In the genomic region with DNA sequence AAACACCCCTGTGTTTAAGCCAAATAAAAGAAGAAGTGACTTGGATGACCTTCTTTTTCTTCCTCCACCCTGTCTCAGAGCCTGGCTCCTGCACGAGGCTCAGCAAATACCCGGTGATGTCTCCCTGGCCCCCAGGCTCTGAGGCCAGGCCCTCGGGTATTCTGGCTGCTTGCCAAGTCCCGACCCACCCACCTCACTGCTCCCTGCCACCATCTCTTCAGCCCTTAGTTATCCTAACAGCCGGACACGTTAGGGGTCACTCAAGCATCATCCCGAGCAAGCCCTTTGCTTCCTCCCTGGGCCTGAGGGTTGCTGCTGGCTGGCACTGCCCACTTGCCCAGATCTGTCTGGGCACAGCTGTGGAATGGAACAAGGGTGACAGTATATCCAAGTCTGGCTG, we compare ENCODE assay signal across 20 cellular contexts. TPM values are rescaled to one million over a fixed set of nuclear protein-coding genes. Genes with fewer than 3 reads are reported as not detected.
DNase-seq lines count a peak whose midpoint lies in the region; ATAC-seq, FAIRE-seq and TF ChIP-seq lines count a peak whose summit lies in the region.
"Had no signal": no experiment of that assay in that cellular context is flagged by ENCODE, and none has a peak within 500 bp of the region (broad histone marks: within the 10 kb centered on the region; RNA-seq: fewer than 3 reads in every experiment).

No MANE protein-coding gene starts in this region.

- peaks cover 9% of the 10 kb centered on the region for H3K4me1 Mint-ChIP-seq in neural progenitor cell
- H3K4me1 Mint-ChIP-seq: B cell had no signal

- H3K27ac Mint-ChIP-seq in neural progenitor cell = peak overlapping the region; percentile 60
- H3K27ac Mint-ChIP-seq: B cell; CD4-positive, alpha-beta T cell had no signal

- H3K79me2 ChIP-seq in neural progenitor cell (ENCODE audit: low read depth) = no peaks in the 10 kb centered on the region

- no peak overlapping the region for H3K9ac ChIP-seq in BLaER1
- peak overlapping the region; percentile 13 for H3K9ac ChIP-seq in neural progenitor cell

- peaks cover 8% of the 10 kb centered on the region for H3K4me1 ChIP-seq in BLaER1
- H3K4me1 ChIP-seq in neural progenitor cell = no peaks in the 10 kb centered on the region
- peaks cover 10% of the 10 kb centered on the region for H3K4me1 ChIP-seq in upper lobe of right lung
- H3K4me1 ChIP-seq in ascending aorta = peaks cover 2 to 13% of the 10 kb centered on the region in 2 donors

- H3K4me2 ChIP-seq in BLaER1 (no peak overlapping the region), neural progenitor cell (no peak overlapping the region)

- H3K27ac ChIP-seq in BLaER1 (0 out of 2 replicates have a peak overlapping the region, but pooled peaks have one; percentile 9), neural progenitor cell (no peak overlapping the region), upper lobe of right lung (no peak overlapping the region), ascending aorta (peak overlapping the region in 1 of 2 donors; percentile 1)
- H3K27ac ChIP-seq: SJCRH30 had no signal

- peak; percentile 74 for FAIRE-seq in HTR-8/SVneo (lab: Jason Lieb, UNC)
- FAIRE-seq: H54 had no signal

- H3K4me3 Mint-ChIP-seq in neural progenitor cell = no peak overlapping the region
- H3K4me3 Mint-ChIP-seq: B cell; CD4-positive, alpha-beta T cell; IgD-negative memory B cell had no signal

- H3K9me3 Mint-ChIP-seq in neural progenitor cell = no peaks in the 10 kb centered on the region
- H3K9me3 Mint-ChIP-seq: CD4-positive, alpha-beta T cell; IgD-negative memory B cell had no signal

- H3F3A ChIP-seq in neural progenitor cell (ENCODE audit: low read depth) = no peaks in the 10 kb centered on the region

- H4K20me1 ChIP-seq in BLaER1 = no peaks in the 10 kb centered on the region
- no peaks in the 10 kb centered on the region for H4K20me1 ChIP-seq in neural progenitor cell (ENCODE audit: low read depth)

- peaks cover 8% of the 10 kb centered on the region for H3K27me3 Mint-ChIP-seq in neural progenitor cell (ENCODE audit: insufficient read depth, low read depth)
- H3K27me3 Mint-ChIP-seq: B cell; CD4-positive, alpha-beta T cell; IgD-negative memory B cell had no signal

- H3K9me3 ChIP-seq in BLaER1 (no peaks in the 10 kb centered on the region), neural progenitor cell (ENCODE audit: low read depth) (no peaks in the 10 kb centered on the region), upper lobe of right lung (no peaks in the 10 kb centered on the region), ascending aorta (no peaks in the 10 kb centered on the region)
- H3K9me3 ChIP-seq: SJCRH30 had no signal

- no peak for ATAC-seq in upper lobe of right lung

- H3K36me3 ChIP-seq in BLaER1 (peaks cover 25% of the 10 kb centered on the region), neural progenitor cell (no peaks in the 10 kb centered on the region), upper lobe of right lung (no peaks in the 10 kb centered on the region), ascending aorta (no peaks in the 10 kb centered on the region)
- H3K36me3 ChIP-seq: SJCRH30 had no signal

- intact Hi-C loops in upper lobe of right lung (cut with DNase I) (loop anchor here (10.0 kb wide), 1 partner anchor 169 kb away; no protein-coding TSS in a partner anchor), ascending aorta (cut with DNase I) (loop anchor here (2.0 to 10.0 kb wide), 2 partner anchors 25 to 389 kb away; no protein-coding TSS in a partner anchor)

- H3K36me3 Mint-ChIP-seq in neural progenitor cell = no peaks in the 10 kb centered on the region

- no peaks in the 10 kb centered on the region for H3K27me3 ChIP-seq in BLaER1
- no peaks in the 10 kb centered on the region for H3K27me3 ChIP-seq in neural progenitor cell
- no peaks in the 10 kb centered on the region for H3K27me3 ChIP-seq in upper lobe of right lung
- H3K27me3 ChIP-seq in ascending aorta = no peaks in the 10 kb centered on the region
- H3K27me3 ChIP-seq: SJCRH30 had no signal

- no peak overlapping the region for H3K4me3 ChIP-seq in BLaER1
- no peak overlapping the region for H3K4me3 ChIP-seq in neural progenitor cell
- H3K4me3 ChIP-seq in upper lobe of right lung = no peak overlapping the region
- no peak overlapping the region for H3K4me3 ChIP-seq in ascending aorta
- H3K4me3 ChIP-seq: SJCRH30 had no signal

- TF ChIP-seq CTCF in neural progenitor cell (IDR thresholded peaks at IDR 0.05) (no peak), upper lobe of right lung (IDR thresholded peaks at IDR 0.05) (no peak), ascending aorta (IDR thresholded peaks at IDR 0.05) (no peak)

- DNase-seq in HTR-8/SVneo (ENCODE audit: insufficient read length, low spot score) = no peak
- no peak for DNase-seq in neural progenitor cell (ENCODE audit: low spot score)
- no peak for DNase-seq in NCI-H1417 treated with DMSO at 0.1 percent for 48 hours (lab: John Stamatoyannopoulos, UW)
- DNase-seq in upper lobe of right lung = no peak
- no peak for DNase-seq in ascending aorta (ENCODE audit: low spot score in 2 of 2)
- DNase-seq: CD4-positive, alpha-beta T cell; EL; MV-4-11; NCI-H1436; NCI-H2029; NCI-H2171; NCI-H446 treated with DMSO at 0.1 percent for 48 hours; NCI-H748 treated with DMSO at 0.1 percent for 48 hours; RPMI8226; SJCRH30 had no signal

- H2AFZ ChIP-seq in neural progenitor cell (replicated peaks) = no peak overlapping the region

RNA-seq across cellular contexts. Expression of gene RPS6KL1, which starts 7.2 kb away (rescaled TPM):
- total RNA-seq in neural progenitor cell (ENCODE audit: low replicate concordance) = 6.4 and 15.1 TPM in 2 replicates
- total RNA-seq in upper lobe of right lung = 5.1 TPM
- total RNA-seq in ascending aorta = 12.1 TPM

RNA-seq across cellular contexts. Expression of gene DLST, which starts 34.1 kb away (rescaled TPM):
- total RNA-seq in neural progenitor cell (ENCODE audit: low replicate concordance) (52.2 and 60.7 TPM in 2 replicates), upper lobe of right lung (90.1 TPM), ascending aorta (59.7 TPM)

RNA-seq across cellular contexts. Expression of gene PGF, which starts 39.6 kb away (rescaled TPM):
- total RNA-seq in neural progenitor cell (ENCODE audit: low replicate concordance) (1.0 and 2.1 TPM in 2 replicates), upper lobe of right lung (4.7 TPM), ascending aorta (41.1 TPM)

RNA-seq across cellular contexts. Expression of gene PROX2, which starts 39.9 kb away (rescaled TPM):
- total RNA-seq in neural progenitor cell (ENCODE audit: low replicate concordance) = not detected in 2 replicates
- total RNA-seq in upper lobe of right lung = not detected
- total RNA-seq in ascending aorta = not detected
- total RNA-seq: HT-29, SJCRH30 had no signal
